Comparison of ENCODE assay signal across 31 cellular contexts in genomic region chr20:1568166-1568490, GRCh38. TPM values are rescaled to one million over a fixed set of nuclear protein-coding genes. Genes with fewer than 3 reads are reported as not detected.
DNase-seq lines count a peak whose midpoint lies in the region; ATAC-seq and TF ChIP-seq lines count a peak whose summit lies in the region.
"Had no signal": no experiment of that assay in that cellular context is flagged by ENCODE, and none has a peak within 500 bp of the region (broad histone marks: within the 10 kb centered on the region; RNA-seq: fewer than 3 reads in every experiment).

No MANE protein-coding gene starts in this region.

- peaks cover 17% of the 10 kb centered on the region for H3K27me3 Mint-ChIP-seq in HFFc6 (ENCODE audit: insufficient read depth)
- H3K27me3 Mint-ChIP-seq in dendritic cell treated with granulocyte-macrophage colony-stimulating factor and Interleukin-4, amounts not matched to agents 40 ng/mL and 50 ng/mL, for 4 days = no peaks in the 10 kb centered on the region
- H3K27me3 Mint-ChIP-seq: activated CD8-positive, alpha-beta T cell treated with anti-CD3 and anti-CD28 coated beads for 36 hours; activated naive CD4-positive, alpha-beta T cell treated with anti-CD3 and anti-CD28 coated beads, Interleukin-2, amount 50 U/mL, for 24 hours had no signal

- peaks cover 0 to 37% (median 15%) of the 10 kb centered on the region in 10 experiments; a peak in 11 of 20 replicates for H3K4me1 ChIP-seq in BLaER1 treated with 17β-estradiol and CSF1 and Interleukin-3, amounts not matched to agents 10 nM and 100 nM
- no peaks in the 10 kb centered on the region for H3K4me1 ChIP-seq in gastrocnemius medialis
- H3K4me1 ChIP-seq: Caco-2, tibial nerve had no signal

- peaks cover 5% of the 10 kb centered on the region for H3K36me3 Mint-ChIP-seq in HFFc6 (ENCODE audit: low read depth)
- peaks cover 82% of the 10 kb centered on the region for H3K36me3 Mint-ChIP-seq in dendritic cell treated with granulocyte-macrophage colony-stimulating factor and Interleukin-4, amounts not matched to agents 40 ng/mL and 50 ng/mL, for 4 days (ENCODE audit: low read depth)

- H3K27ac Mint-ChIP-seq in HFFc6 = peak overlapping the region; percentile 77; the same call in 1 of the 2 replicates
- H3K27ac Mint-ChIP-seq in dendritic cell treated with granulocyte-macrophage colony-stimulating factor and Interleukin-4, amounts not matched to agents 40 ng/mL and 50 ng/mL, for 4 days = peak overlapping the region; percentile 61
- H3K27ac Mint-ChIP-seq: activated CD8-positive, alpha-beta T cell treated with anti-CD3 and anti-CD28 coated beads for 36 hours; activated naive CD4-positive, alpha-beta T cell treated with anti-CD3 and anti-CD28 coated beads, Interleukin-2, amount 50 U/mL, for 24 hours; activated T-helper 2 cell treated with anti-CD3 and anti-CD28 coated beads, Interferon-gamma antibody, Interleukin-2, Interleukin-4, amounts not matched to agents 10 μg/mL and 5 μg/mL and 100 μg/mL, durations not matched to agents 14 hours and 24 hours and 36 hours; GM23338; nephron; T-helper 1 cell treated with Interleukin-12 subunit alpha and Interleukin-12 subunit beta and Interleukin-4 antibody, amounts not matched to agents 30 μg/mL and 1 μg/mL, for 36 hours had no signal

- in situ Hi-C loops in gastrocnemius medialis (cut with MboI; ENCODE audit: low sequenced_read_pairs in 4 of 4) = loop anchor here in 1 of 4 donors (10.0 kb wide), 1 partner anchor 57 kb away; the partner anchor contains the start of gene SIRPB1

- no peak for TF ChIP-seq POLR2A in gastrocnemius medialis (IDR thresholded peaks at IDR 0.05)

- peaks cover 0 to 59% (median 0%) of the 10 kb centered on the region in 11 experiments; a peak in 9 of 22 replicates for H3K36me3 ChIP-seq in BLaER1 treated with 17β-estradiol and CSF1 and Interleukin-3, amounts not matched to agents 10 nM and 100 nM
- H3K36me3 ChIP-seq in gastrocnemius medialis = no peaks in the 10 kb centered on the region
- H3K36me3 ChIP-seq: esophagus squamous epithelium, MG63, ovary, tibial nerve had no signal

- peak overlapping the region in 7 of 11 experiments; percentile 15 to 79 (median 72); a peak in 12 of 22 replicates for H3K4me2 ChIP-seq in BLaER1 treated with 17β-estradiol and CSF1 and Interleukin-3, amounts not matched to agents 10 nM and 100 nM
- H3K4me2 ChIP-seq: GM23338 had no signal

- H3K9ac ChIP-seq in BLaER1 treated with 17β-estradiol and CSF1 and Interleukin-3, amounts not matched to agents 10 nM and 100 nM = peak overlapping the region in 1 of 11 experiments; percentile 21; a peak in 1 of 22 replicates

- no peak overlapping the region for H3K4me3 Mint-ChIP-seq in HFFc6
- H3K4me3 Mint-ChIP-seq in dendritic cell treated with granulocyte-macrophage colony-stimulating factor and Interleukin-4, amounts not matched to agents 40 ng/mL and 50 ng/mL, for 4 days = no peak overlapping the region
- H3K4me3 Mint-ChIP-seq: activated CD8-positive, alpha-beta T cell treated with anti-CD3 and anti-CD28 coated beads for 36 hours; activated naive CD4-positive, alpha-beta T cell treated with anti-CD3 and anti-CD28 coated beads, Interleukin-2, amount 50 U/mL, for 24 hours; GM23338; nephron; T-helper 1 cell treated with Interleukin-12 subunit alpha and Interleukin-12 subunit beta and Interleukin-4 antibody, amounts not matched to agents 30 μg/mL and 1 μg/mL, for 36 hours had no signal

- peaks cover 20% of the 10 kb centered on the region for H3K9me3 Mint-ChIP-seq in HFFc6
- H3K9me3 Mint-ChIP-seq in dendritic cell treated with granulocyte-macrophage colony-stimulating factor and Interleukin-4, amounts not matched to agents 40 ng/mL and 50 ng/mL, for 4 days = peaks cover 27% of the 10 kb centered on the region
- H3K9me3 Mint-ChIP-seq: activated naive CD4-positive, alpha-beta T cell treated with anti-CD3 and anti-CD28 coated beads, Interleukin-2, amount 50 U/mL, for 24 hours; GM23338; nephron had no signal

- TF ChIP-seq CTCF in HFFc6 (IDR thresholded peaks at IDR 0.05) (no peak), gastrocnemius medialis (IDR thresholded peaks at IDR 0.05 in 4 of 5, conservative IDR thresholded peaks at IDR 0.05 in 1 of 5) (no peak)

- no peaks in the 10 kb centered on the region for H4K20me1 ChIP-seq in BLaER1 treated with 17β-estradiol and CSF1 and Interleukin-3, amounts not matched to agents 10 nM and 100 nM

- peak overlapping the region in 4 of 11 experiments; percentile 23 to 54 (median 38); a peak in 7 of 22 replicates for H3K27ac ChIP-seq in BLaER1 treated with 17β-estradiol and CSF1 and Interleukin-3, amounts not matched to agents 10 nM and 100 nM
- no peak overlapping the region for H3K27ac ChIP-seq in gastrocnemius medialis
- H3K27ac ChIP-seq: esophagus squamous epithelium, ovary, tibial nerve had no signal

- H3K27me3 ChIP-seq in BLaER1 treated with 17β-estradiol and CSF1 and Interleukin-3, amounts not matched to agents 10 nM and 100 nM = no peaks in the 10 kb centered on the region
- no peaks in the 10 kb centered on the region for H3K27me3 ChIP-seq in gastrocnemius medialis
- H3K27me3 ChIP-seq: MG63, ovary, spleen, tibial nerve had no signal

- DNase-seq in HFFc6 (no peak), left kidney (ENCODE audit: low read depth, low spot score) (peak; percentile 0), T1000 (lab: John Stamatoyannopoulos, UW) (no peak), gastrocnemius medialis (no peak), HT-29 (ENCODE audit: low spot score) (no peak)
- DNase-seq: activated CD4-positive, CD25-positive, alpha-beta regulatory T cell treated with anti-CD3 and anti-CD28 coated beads, Interleukin-2, amount 50 U/mL, for 72 hours; activated CD8-positive, alpha-beta T cell treated with anti-CD3 and anti-CD28 coated beads for 36 hours; amygdala; C1 segment of cervical spinal cord; Caco-2; DMS79; esophagus squamous epithelium; kidney; NCI-H1417; NCI-H748 treated with DMSO at 0.1 percent for 48 hours; ovary; RPMI8226; spleen had no signal

- peaks cover 39% of the 10 kb centered on the region for H3K4me1 Mint-ChIP-seq in HFFc6 (ENCODE audit: low read depth)
- H3K4me1 Mint-ChIP-seq in dendritic cell treated with granulocyte-macrophage colony-stimulating factor and Interleukin-4, amounts not matched to agents 40 ng/mL and 50 ng/mL, for 4 days (ENCODE audit: low read depth) = peaks cover 75% of the 10 kb centered on the region
- H3K4me1 Mint-ChIP-seq: GM23338, nephron had no signal

- H3K4me3 ChIP-seq in BLaER1 treated with 17β-estradiol and CSF1 and Interleukin-3, amounts not matched to agents 10 nM and 100 nM = no peak overlapping the region
- H3K4me3 ChIP-seq in gastrocnemius medialis = no peak overlapping the region
- H3K4me3 ChIP-seq: esophagus squamous epithelium, GM23338, K562, lung, MG63, ovary, spleen, tibial nerve had no signal

- intact Hi-C loops in dendritic cell treated with granulocyte-macrophage colony-stimulating factor and Interleukin-4, amounts not matched to agents 40 ng/mL and 50 ng/mL, for 4 days (cut with micrococcal nuclease) = loop anchor here (5.0 kb wide), 1 partner anchor 41 kb away; no protein-coding TSS in a partner anchor
- intact Hi-C loops in gastrocnemius medialis (cut with DNase I; ENCODE audit: low total_unique reads) = no loop called here

- H3K9me3 ChIP-seq in BLaER1 treated with 17β-estradiol and CSF1 and Interleukin-3, amounts not matched to agents 10 nM and 100 nM (replicated peaks in 1 of 11) = peaks cover 0 to 42% (median 15%) of the 10 kb centered on the region in 11 experiments; a peak in 16 of 22 replicates
- H3K9me3 ChIP-seq in gastrocnemius medialis = no peaks in the 10 kb centered on the region
- H3K9me3 ChIP-seq: Caco-2, esophagus squamous epithelium, MG63, ovary, spleen, tibial nerve had no signal

- ATAC-seq in gastrocnemius medialis = no peak
- ATAC-seq: activated CD8-positive, alpha-beta T cell treated with anti-CD3 and anti-CD28 coated beads for 36 hours; GM23338; K562 had no signal

RNA-seq across cellular contexts. Expression of gene SIRPD, which starts 10.6 kb away (rescaled TPM):
- not detected for total RNA-seq in HFFc6 (2021; fragmentation: NEBNext Ultra II Directional; extraction: Animal tissue kit (Norgen Biotek cat#: 25700))
- total RNA-seq in gastrocnemius medialis = not detected
- not detected in 2 replicates for total RNA-seq in HT-29 (2014; rRNA removed; shearing (Covaris generic))
- total RNA-seq: activated CD8-positive, alpha-beta T cell treated with anti-CD3 and anti-CD28 coated beads for 36 hours; Caco-2; esophagus squamous epithelium; frontal cortex; GM23338; K562; ovary; SK-MEL-5; tibial nerve had no signal

RNA-seq across cellular contexts. Expression of gene SIRPB1, which starts 51.7 kb away (rescaled TPM):
- not detected for total RNA-seq in HFFc6 (2021; fragmentation: NEBNext Ultra II Directional; extraction: Animal tissue kit (Norgen Biotek cat#: 25700))
- total RNA-seq in gastrocnemius medialis = 1 to 10 TPM in 2 of 4 donors, under 1 TPM in 1, not detected in 1; 0.20 to 4.4 (median 1.8) TPM
- total RNA-seq in HT-29 (2014; rRNA removed; shearing (Covaris generic)) = 0.47 TPM in 1 of 2 replicates, not detected in the other
- total RNA-seq: Caco-2, GM23338, K562 had no signal
